Comparison of ENCODE assay signal across 1 cellular context in the genomic region with DNA sequence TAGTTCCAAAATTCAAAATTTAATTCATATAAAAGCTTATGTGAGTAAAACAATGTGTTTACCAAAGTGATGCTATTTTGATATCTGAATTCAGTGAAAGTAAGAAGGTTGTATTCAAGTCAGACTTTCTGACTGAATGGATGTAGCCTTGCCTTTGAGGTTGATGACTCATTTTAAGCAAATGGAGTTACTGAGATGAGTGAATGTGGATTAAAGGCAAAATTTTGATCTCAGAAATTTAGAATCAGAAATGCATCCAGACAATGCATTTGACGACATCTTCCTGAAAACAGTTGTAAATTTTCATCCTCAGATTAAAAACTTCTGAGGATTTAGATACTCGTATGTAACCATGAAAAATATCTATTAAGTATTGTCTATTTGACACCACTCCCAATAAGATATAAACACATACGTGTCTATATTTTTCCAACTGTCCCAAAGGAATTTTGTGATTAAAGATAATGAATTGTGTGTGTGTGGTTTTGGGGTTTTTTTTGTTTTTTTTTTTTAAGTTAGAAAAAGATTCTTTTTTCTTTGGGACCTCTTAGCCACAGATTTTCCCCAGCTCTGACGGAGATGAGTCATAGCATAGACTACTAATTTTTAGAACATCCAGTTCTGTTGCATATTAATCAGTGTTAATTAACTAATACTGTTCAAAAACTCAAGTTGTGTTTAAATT.
TF ChIP-seq lines count a peak whose summit lies in the region.

No MANE protein-coding gene starts in this region.

TF ChIP-seq in GM23338, 12 proteins besides CTCF, POLR2A, EP300 and RAD21 (continued from another document):
- TF ChIP-seq, protein P1, sequence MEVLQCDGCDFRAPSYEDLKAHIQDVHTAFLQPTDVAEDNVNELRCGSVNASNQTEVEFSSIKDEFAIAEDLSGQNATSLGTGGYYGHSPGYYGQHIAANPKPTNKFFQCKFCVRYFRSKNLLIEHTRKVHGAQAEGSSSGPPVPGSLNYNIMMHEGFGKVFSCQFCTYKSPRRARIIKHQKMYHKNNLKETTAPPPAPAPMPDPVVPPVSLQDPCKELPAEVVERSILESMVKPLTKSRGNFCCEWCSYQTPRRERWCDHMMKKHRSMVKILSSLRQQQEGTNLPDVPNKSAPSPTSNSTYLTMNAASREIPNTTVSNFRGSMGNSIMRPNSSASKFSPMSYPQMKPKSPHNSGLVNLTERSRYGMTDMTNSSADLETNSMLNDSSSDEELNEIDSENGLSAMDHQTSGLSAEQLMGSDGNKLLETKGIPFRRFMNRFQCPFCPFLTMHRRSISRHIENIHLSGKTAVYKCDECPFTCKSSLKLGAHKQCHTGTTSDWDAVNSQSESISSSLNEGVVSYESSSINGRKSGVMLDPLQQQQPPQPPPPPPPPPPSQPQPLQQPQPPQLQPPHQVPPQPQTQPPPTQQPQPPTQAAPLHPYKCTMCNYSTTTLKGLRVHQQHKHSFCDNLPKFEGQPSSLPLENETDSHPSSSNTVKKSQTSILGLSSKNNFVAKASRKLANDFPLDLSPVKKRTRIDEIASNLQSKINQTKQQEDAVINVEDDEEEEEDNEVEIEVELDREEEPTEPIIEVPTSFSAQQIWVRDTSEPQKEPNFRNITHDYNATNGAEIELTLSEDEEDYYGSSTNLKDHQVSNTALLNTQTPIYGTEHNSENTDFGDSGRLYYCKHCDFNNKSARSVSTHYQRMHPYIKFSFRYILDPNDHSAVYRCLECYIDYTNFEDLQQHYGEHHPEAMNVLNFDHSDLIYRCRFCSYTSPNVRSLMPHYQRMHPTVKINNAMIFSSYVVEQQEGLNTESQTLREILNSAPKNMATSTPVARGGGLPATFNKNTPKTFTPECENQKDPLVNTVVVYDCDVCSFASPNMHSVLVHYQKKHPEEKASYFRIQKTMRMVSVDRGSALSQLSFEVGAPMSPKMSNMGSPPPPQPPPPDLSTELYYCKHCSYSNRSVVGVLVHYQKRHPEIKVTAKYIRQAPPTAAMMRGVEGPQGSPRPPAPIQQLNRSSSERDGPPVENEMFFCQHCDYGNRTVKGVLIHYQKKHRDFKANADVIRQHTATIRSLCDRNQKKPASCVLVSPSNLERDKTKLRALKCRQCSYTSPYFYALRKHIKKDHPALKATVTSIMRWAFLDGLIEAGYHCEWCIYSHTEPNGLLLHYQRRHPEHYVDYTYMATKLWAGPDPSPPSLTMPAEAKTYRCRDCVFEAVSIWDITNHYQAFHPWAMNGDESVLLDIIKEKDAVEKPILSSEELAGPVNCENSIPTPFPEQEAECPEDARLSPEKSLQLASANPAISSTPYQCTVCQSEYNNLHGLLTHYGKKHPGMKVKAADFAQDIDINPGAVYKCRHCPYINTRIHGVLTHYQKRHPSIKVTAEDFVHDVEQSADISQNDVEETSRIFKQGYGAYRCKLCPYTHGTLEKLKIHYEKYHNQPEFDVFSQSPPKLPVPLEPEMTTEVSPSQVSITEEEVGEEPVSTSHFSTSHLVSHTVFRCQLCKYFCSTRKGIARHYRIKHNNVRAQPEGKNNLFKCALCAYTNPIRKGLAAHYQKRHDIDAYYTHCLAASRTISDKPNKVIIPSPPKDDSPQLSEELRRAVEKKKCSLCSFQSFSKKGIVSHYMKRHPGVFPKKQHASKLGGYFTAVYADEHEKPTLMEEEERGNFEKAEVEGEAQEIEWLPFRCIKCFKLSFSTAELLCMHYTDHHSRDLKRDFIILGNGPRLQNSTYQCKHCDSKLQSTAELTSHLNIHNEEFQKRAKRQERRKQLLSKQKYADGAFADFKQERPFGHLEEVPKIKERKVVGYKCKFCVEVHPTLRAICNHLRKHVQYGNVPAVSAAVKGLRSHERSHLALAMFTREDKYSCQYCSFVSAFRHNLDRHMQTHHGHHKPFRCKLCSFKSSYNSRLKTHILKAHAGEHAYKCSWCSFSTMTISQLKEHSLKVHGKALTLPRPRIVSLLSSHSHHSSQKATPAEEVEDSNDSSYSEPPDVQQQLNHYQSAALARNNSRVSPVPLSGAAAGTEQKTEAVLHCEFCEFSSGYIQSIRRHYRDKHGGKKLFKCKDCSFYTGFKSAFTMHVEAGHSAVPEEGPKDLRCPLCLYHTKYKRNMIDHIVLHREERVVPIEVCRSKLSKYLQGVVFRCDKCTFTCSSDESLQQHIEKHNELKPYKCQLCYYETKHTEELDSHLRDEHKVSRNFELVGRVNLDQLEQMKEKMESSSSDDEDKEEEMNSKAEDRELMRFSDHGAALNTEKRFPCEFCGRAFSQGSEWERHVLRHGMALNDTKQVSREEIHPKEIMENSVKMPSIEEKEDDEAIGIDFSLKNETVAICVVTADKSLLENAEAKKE (CRISPR knock-in tag; IDR thresholded peaks at IDR 0.05): no peak
- TF ChIP-seq CREB1 (CRISPR knock-in tag; IDR thresholded peaks at IDR 0.05; ENCODE audit: low read depth) (no peak), EZH2phosphoT487 (IDR thresholded peaks at IDR 0.05; ENCODE audit: unreplicated experiment) (no peak), STAT1 (IDR thresholded peaks at IDR 0.05; ENCODE audit: unreplicated experiment) (no peak), EZH2 (IDR thresholded peaks at IDR 0.05; ENCODE audit: low read depth, unreplicated experiment) (no peak), JUNB (IDR thresholded peaks at IDR 0.05; ENCODE audit: unreplicated experiment) (no peak), NANOG (IDR thresholded peaks at IDR 0.05; ENCODE audit: borderline replicate concordance) (no peak), POLR2AphosphoS5 (IDR thresholded peaks at IDR 0.05; ENCODE audit: low read depth) (no peak)
- TF ChIP-seq, protein P2, sequence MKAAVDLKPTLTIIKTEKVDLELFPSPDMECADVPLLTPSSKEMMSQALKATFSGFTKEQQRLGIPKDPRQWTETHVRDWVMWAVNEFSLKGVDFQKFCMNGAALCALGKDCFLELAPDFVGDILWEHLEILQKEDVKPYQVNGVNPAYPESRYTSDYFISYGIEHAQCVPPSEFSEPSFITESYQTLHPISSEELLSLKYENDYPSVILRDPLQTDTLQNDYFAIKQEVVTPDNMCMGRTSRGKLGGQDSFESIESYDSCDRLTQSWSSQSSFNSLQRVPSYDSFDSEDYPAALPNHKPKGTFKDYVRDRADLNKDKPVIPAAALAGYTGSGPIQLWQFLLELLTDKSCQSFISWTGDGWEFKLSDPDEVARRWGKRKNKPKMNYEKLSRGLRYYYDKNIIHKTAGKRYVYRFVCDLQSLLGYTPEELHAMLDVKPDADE (IDR thresholded peaks at IDR 0.05): no peak
